ENCODE assay signal across 31 cellular contexts in genomic region chr9:31100311-31100710, GRCh38.
"Had no signal": no experiment of that assay in that cellular context is flagged by ENCODE, and none has a peak within 500 bp of the region (broad histone marks: within the 10 kb centered on the region; RNA-seq: fewer than 3 reads in every experiment).

No MANE protein-coding gene starts in this region.

- H3K4me3 ChIP-seq: adrenal gland, body of pancreas, breast epithelium had no signal

- DNase-seq: activated B cell treated with CpG ODN at 0.5 μM for 24 hours; activated CD4-positive, alpha-beta memory T cell treated with anti-CD3 and anti-CD28 coated beads, Interleukin-2, amount 10 ng/mL, durations not matched to agents 7 days and 5 days; activated CD4-positive, alpha-beta T cell treated with anti-CD3 and anti-CD28 coated beads for 4 hours; activated CD4-positive, alpha-beta T cell treated with anti-CD3 and anti-CD28 coated beads, Interleukin-2, amount 10 ng/mL, durations not matched to agents 24 days and 14 days; activated CD4-positive, alpha-beta T cell treated with anti-CD3 and anti-CD28 coated beads, Interleukin-2, amount 50 U/mL, for 48 hours; activated CD4-positive, CD25-positive, alpha-beta regulatory T cell treated with anti-CD3 and anti-CD28 coated beads, Interleukin-2, amount 50 U/mL, for 72 hours; activated CD8-positive, alpha-beta memory T cell treated with anti-CD3 and anti-CD28 coated beads for 24 hours; activated CD8-positive, alpha-beta memory T cell treated with anti-CD3 and anti-CD28 coated beads, Interleukin-2, amount 10 ng/mL, durations not matched to agents 7 days and 5 days; activated CD8-positive, alpha-beta memory T cell treated with anti-CD3 and anti-CD28 coated beads, Interleukin-2, amount 50 U/mL, for 48 hours; activated CD8-positive, alpha-beta T cell treated with anti-CD3 and anti-CD28 coated beads, Interleukin-2, amount 10 ng/mL, durations not matched to agents 7 days and 5 days; activated effector memory CD4-positive, alpha-beta T cell treated with Interleukin-2 at 50 U/mL for 16 hours; activated gamma-delta T cell treated with Interleukin-2 at 50 U/mL for 16 hours; activated naive CD4-positive, alpha-beta T cell; activated naive CD4-positive, alpha-beta T cell treated with anti-CD3 and anti-CD28 coated beads for 36 hours; activated naive CD4-positive, alpha-beta T cell treated with anti-CD3 and anti-CD28 coated beads, Interleukin-2, amount 50 U/mL, for 16 hours; activated naive CD8-positive, alpha-beta T cell treated with anti-CD3 and anti-CD28 coated beads for 36 hours; activated T-cell treated with anti-CD3 and anti-CD28 coated beads, Interleukin-2, amount 50 U/mL, for 24 hours; activated T-cell treated with anti-CD3 and anti-CD28 coated beads, Interleukin-2, amount 50 U/mL, for 48 hours; adrenal gland; amniotic stem cell; aorta; body of pancreas; brain microvascular endothelial cell; central memory CD4-positive, alpha-beta T cell; T-helper 1 cell; T-helper 2 cell; T-helper 9 cell had no signal

- H3K27ac ChIP-seq: adrenal gland, body of pancreas, brain microvascular endothelial cell, breast epithelium, VCaP had no signal

- H3K9me3 ChIP-seq: adrenal gland, body of pancreas, breast epithelium had no signal

- FAIRE-seq: astrocyte, TTC549 had no signal

- H3K4me1 ChIP-seq: adrenal gland, body of pancreas, breast epithelium had no signal

- H3K36me3 ChIP-seq: adrenal gland, brain microvascular endothelial cell, breast epithelium had no signal

- H3K27me3 ChIP-seq: adrenal gland, body of pancreas, brain microvascular endothelial cell, breast epithelium had no signal
